Comparison of ENCODE assay signal across 8 cellular contexts in the genomic region with DNA sequence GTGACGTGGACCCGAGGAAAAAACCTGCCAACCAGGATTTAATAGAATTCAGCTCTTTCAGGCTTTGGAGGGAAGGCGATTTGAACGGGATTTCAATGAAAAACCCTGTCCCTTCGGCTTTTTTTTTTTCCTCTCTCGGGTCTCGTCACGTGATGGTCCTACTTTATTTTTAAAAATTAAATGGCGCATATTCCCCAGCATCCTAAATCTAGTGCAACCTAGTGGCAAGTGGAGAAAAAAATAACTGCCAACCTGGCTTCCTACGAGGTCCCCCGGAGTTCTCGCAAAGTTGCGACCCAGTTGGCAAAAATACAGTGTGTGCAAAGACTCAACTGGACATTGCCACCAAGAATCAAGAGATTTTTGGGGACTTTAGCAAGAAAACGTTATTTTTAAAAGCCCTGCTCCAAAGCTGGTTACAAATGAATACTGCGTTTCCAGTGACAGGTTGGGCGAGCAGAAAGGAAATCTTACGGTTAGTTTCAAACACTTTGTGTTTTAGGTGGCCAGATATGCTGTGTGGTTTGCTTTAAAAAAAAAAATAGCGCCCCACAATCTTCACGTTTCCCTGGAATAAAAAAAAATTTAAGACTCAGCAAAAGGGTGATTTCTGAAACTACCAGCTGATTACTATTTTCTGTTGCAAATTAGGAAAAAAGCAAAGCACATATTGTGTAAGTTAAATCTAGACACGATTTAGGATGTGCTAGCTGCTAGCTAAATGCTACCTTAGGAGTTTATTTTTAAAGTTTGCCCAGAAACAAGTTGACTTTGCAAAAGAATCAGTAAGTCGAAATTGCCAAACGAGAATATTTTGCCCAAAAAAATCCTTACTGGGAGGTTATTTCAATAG. TPM values are rescaled to one million over a fixed set of nuclear protein-coding genes. Genes with fewer than 3 reads are reported as not detected.
DNase-seq lines count a peak whose midpoint lies in the region; ATAC-seq and TF ChIP-seq lines count a peak whose summit lies in the region.

No MANE protein-coding gene starts in this region.

- TF ChIP-seq CTCF in fibroblast of the aortic adventitia (IDR thresholded peaks at IDR 0.05; ENCODE audit: insufficient read depth, low read length) = peak; percentile 67
- TF ChIP-seq CTCF in nephron (IDR thresholded peaks at IDR 0.05; ENCODE audit: unreplicated experiment in 3 of 3) = peak; percentile 47 to 57 (median 49)

- H3K4me3 ChIP-seq in fibroblast of the aortic adventitia (ENCODE audit: low read depth, low read length) = peak overlapping the region; percentile 89

- no peaks in the 10 kb centered on the region for H3K9me3 Mint-ChIP-seq in activated T-cell treated with anti-CD3 and anti-CD28 coated beads, Interleukin-2, amount 50 U/mL, for 4 hours
- no peaks in the 10 kb centered on the region for H3K9me3 Mint-ChIP-seq in nephron

- peak overlapping the region; percentile 89 for H3K4me3 Mint-ChIP-seq in activated T-cell treated with anti-CD3 and anti-CD28 coated beads, Interleukin-2, amount 50 U/mL, for 4 hours
- H3K4me3 Mint-ChIP-seq in nephron = peak overlapping the region; percentile 87 to 94 (median 91)

- H3K27me3 Mint-ChIP-seq in activated T-cell treated with anti-CD3 and anti-CD28 coated beads, Interleukin-2, amount 50 U/mL, for 4 hours (ENCODE audit: low read depth) = no peaks in the 10 kb centered on the region
- H3K27me3 Mint-ChIP-seq in nephron (ENCODE audit: low read depth) = no peaks in the 10 kb centered on the region

- peak overlapping the region; percentile 97 to 99 (median 98) for H3K27ac Mint-ChIP-seq in nephron

- ATAC-seq in HG03097 (IDR thresholded peaks at IDR 0.05; ENCODE audit: low FRiP score, unreplicated experiment) = peak; percentile 4
- peak in 1 of 2 donors; percentile 20 for ATAC-seq in activated T-cell treated with anti-CD3 and anti-CD28 coated beads, Interleukin-2, amount 50 U/mL, for 4 hours
- no peak for ATAC-seq in HG02938 (IDR thresholded peaks at IDR 0.05; ENCODE audit: unreplicated experiment)
- no peak for ATAC-seq in GM21529 (IDR thresholded peaks at IDR 0.05; ENCODE audit: unreplicated experiment)

- H3K36me3 Mint-ChIP-seq in activated T-cell treated with anti-CD3 and anti-CD28 coated beads, Interleukin-2, amount 50 U/mL, for 4 hours (ENCODE audit: insufficient read depth) = peaks cover 5% of the 10 kb centered on the region
- peaks cover 14% of the 10 kb centered on the region for H3K36me3 Mint-ChIP-seq in nephron (ENCODE audit: low read depth)

- peaks cover 48% of the 10 kb centered on the region for H3K4me1 Mint-ChIP-seq in activated T-cell treated with anti-CD3 and anti-CD28 coated beads, Interleukin-2, amount 50 U/mL, for 4 hours (ENCODE audit: low read depth)
- H3K4me1 Mint-ChIP-seq in nephron = peaks cover 26% of the 10 kb centered on the region

- peak; percentile 73 for DNase-seq in DMS 273 treated with DMSO at 0.1 percent for 48 hours (lab: John Stamatoyannopoulos, UW)
- peak; percentile 62 for DNase-seq in NCI-H748 (lab: John Stamatoyannopoulos, UW; ENCODE audit: unreplicated experiment)
- peak; percentile 10 for DNase-seq in activated T-cell treated with anti-CD3 and anti-CD28 coated beads, Interleukin-2, amount 50 U/mL, for 4 hours
- DNase-seq in fibroblast of the aortic adventitia (ENCODE audit: low read depth) = peak; percentile 79

RNA-seq across cellular contexts. Expression of a gene that starts 0.7 kb away (rescaled TPM):
- 10 to 100 TPM; 24.3 to 35.0 (median 34.1) TPM for total RNA-seq in activated T-cell treated with anti-CD3 and anti-CD28 coated beads, Interleukin-2, amount 50 U/mL, for 4 hours
- 27.1 and 74.8 TPM in 2 replicates for total RNA-seq in fibroblast of the aortic adventitia (ENCODE audit: low replicate concordance)

RNA-seq across cellular contexts. Expression of a gene that starts 6.4 kb away (rescaled TPM):
- 10 to 100 TPM; 60.4 to 69.0 (median 60.5) TPM for total RNA-seq in activated T-cell treated with anti-CD3 and anti-CD28 coated beads, Interleukin-2, amount 50 U/mL, for 4 hours
- total RNA-seq in fibroblast of the aortic adventitia (ENCODE audit: low replicate concordance) = 17.5 and 38.9 TPM in 2 replicates

Comparison
In these comparisons a context has a peak if more than half of its experiments do, and no peak if none do; other contexts are left out.
1. DNase-seq: peak in every context shown above with its lines; median percentile 79 in fibroblast of the aortic adventitia; 73 in DMS 273 treated with DMSO at 0.1 percent for 48 hours; 62 in NCI-H748; 10 in activated T-cell treated with anti-CD3 and anti-CD28 coated beads, Interleukin-2, amount 50 U/mL, for 4 hours.